Comparison of ENCODE assay signal across 8 cellular contexts in the genomic region with DNA sequence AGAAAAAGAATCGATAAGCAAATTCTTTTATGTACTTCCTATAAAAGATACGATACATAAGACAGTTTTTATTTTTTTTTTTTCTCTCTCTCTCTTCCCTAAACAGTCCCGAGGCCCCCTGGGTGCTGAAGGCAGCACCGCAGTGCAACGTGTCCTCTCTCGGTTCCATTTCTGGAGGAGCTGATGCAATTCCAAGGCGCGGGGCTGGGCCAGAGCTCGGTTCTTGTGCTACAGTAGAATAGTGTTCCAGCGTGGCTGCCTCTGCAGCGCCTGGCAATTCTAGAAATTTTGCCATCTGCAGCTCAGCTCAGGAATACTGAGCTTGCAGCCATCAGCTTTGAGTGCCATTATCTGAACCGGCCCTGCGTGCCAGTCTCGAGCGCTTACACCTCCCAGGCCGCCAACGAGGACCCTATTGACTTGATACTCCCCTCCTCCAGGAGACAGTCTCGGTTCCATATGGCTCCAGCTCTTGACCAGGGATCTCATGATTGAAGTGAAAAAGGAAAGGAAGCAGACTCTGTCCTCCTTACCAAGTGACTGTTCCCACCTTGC. TPM values are rescaled to one million over a fixed set of nuclear protein-coding genes. Genes with fewer than 3 reads are reported as not detected.
DNase-seq lines count a peak whose midpoint lies in the region; TF ChIP-seq lines count a peak whose summit lies in the region.

No MANE protein-coding gene starts in this region.

- H3K4me3 Mint-ChIP-seq in activated CD4-positive, alpha-beta T cell treated with anti-CD3 and anti-CD28 coated beads, Interleukin-2, amount 10 ng/mL, durations not matched to agents 24 days and 14 days = peak overlapping the region; percentile 87

- H3K27ac ChIP-seq in neutrophil = no peak overlapping the region

- H3K4me3 ChIP-seq in neutrophil (ENCODE audit: low read depth in 1 of 2, low read length in 1 of 2) = peak overlapping the region; percentile 46 to 59

- H3K36me3 ChIP-seq in neutrophil = no peaks in the 10 kb centered on the region

- H3K4me1 ChIP-seq in neutrophil (ENCODE audit: control insufficient read depth in 1 of 2, insufficient read depth in 1 of 2, low read depth in 1 of 2, low read length in 1 of 2) = peaks cover 7 to 14% of the 10 kb centered on the region in 2 experiments

- TF ChIP-seq CTCF in neutrophil (IDR thresholded peaks at IDR 0.05) = no peak

- DNase-seq in activated CD4-positive, alpha-beta T cell treated with anti-CD3 and anti-CD28 coated beads, Interleukin-2, amount 10 ng/mL, durations not matched to agents 24 days and 14 days = peak; percentile 58
- DNase-seq in activated CD4-positive, alpha-beta T cell treated with anti-CD3 and anti-CD28 coated beads, Interleukin-2, amount 50 U/mL, for 1 hour = no peak
- peak; percentile 49 for DNase-seq in M059J (ENCODE audit: low read depth)
- peak; percentile 23 for DNase-seq in activated naive CD4-positive, alpha-beta T cell treated with anti-CD3 and anti-CD28 coated beads, Interleukin-2, amount 50 U/mL, for 16 hours
- peak; percentile 60 for DNase-seq in glomerular visceral epithelial cell (ENCODE audit: extremely low spot score)
- DNase-seq in activated effector memory CD4-positive, alpha-beta T cell treated with Interleukin-2 at 50 U/mL for 16 hours = no peak
- DNase-seq in NCI-H2196 (lab: John Stamatoyannopoulos, UW; ENCODE audit: unreplicated experiment) = no peak

- H3K27me3 ChIP-seq in neutrophil = peaks cover 41% of the 10 kb centered on the region

- H3K27me3 Mint-ChIP-seq in activated CD4-positive, alpha-beta T cell treated with anti-CD3 and anti-CD28 coated beads, Interleukin-2, amount 10 ng/mL, durations not matched to agents 24 days and 14 days = peaks cover 41% of the 10 kb centered on the region

- intact Hi-C loops in activated CD4-positive, alpha-beta T cell treated with anti-CD3 and anti-CD28 coated beads, Interleukin-2, amount 10 ng/mL, durations not matched to agents 24 days and 14 days (cut with micrococcal nuclease) = loop anchor here (1.0 kb wide), 1 partner anchor 25 kb away; no protein-coding TSS in a partner anchor

- H3K36me3 Mint-ChIP-seq in activated CD4-positive, alpha-beta T cell treated with anti-CD3 and anti-CD28 coated beads, Interleukin-2, amount 10 ng/mL, durations not matched to agents 24 days and 14 days (ENCODE audit: low read depth) = peaks cover 2% of the 10 kb centered on the region

- H3K9me3 Mint-ChIP-seq in activated CD4-positive, alpha-beta T cell treated with anti-CD3 and anti-CD28 coated beads, Interleukin-2, amount 10 ng/mL, durations not matched to agents 24 days and 14 days = no peaks in the 10 kb centered on the region

- H3K4me1 Mint-ChIP-seq in activated CD4-positive, alpha-beta T cell treated with anti-CD3 and anti-CD28 coated beads, Interleukin-2, amount 10 ng/mL, durations not matched to agents 24 days and 14 days = peaks cover 9% of the 10 kb centered on the region

- peak overlapping the region; percentile 65 for H3K27ac Mint-ChIP-seq in activated CD4-positive, alpha-beta T cell treated with anti-CD3 and anti-CD28 coated beads, Interleukin-2, amount 10 ng/mL, durations not matched to agents 24 days and 14 days

- H3K9me3 ChIP-seq in neutrophil = no peaks in the 10 kb centered on the region

RNA-seq across cellular contexts. Expression of a gene that starts 0.6 kb away (rescaled TPM):
- 1.3 and 1.5 TPM in 2 replicates for total RNA-seq in activated CD4-positive, alpha-beta T cell treated with anti-CD3 and anti-CD28 coated beads, Interleukin-2, amount 10 ng/mL, durations not matched to agents 24 days and 14 days
- 0.27 and 1.4 TPM in 2 replicates for total RNA-seq in M059J (2014; rRNA removed; shearing (Covaris generic))

RNA-seq across cellular contexts. Expression of a gene that starts 23.9 kb away (rescaled TPM):
- 31.5 and 36.5 TPM in 2 replicates for total RNA-seq in activated CD4-positive, alpha-beta T cell treated with anti-CD3 and anti-CD28 coated beads, Interleukin-2, amount 10 ng/mL, durations not matched to agents 24 days and 14 days
- 37.5 and 51.9 TPM in 2 replicates for total RNA-seq in M059J (2014; rRNA removed; shearing (Covaris generic))

Comparison
In these comparisons a context has a peak if more than half of its experiments do, and no peak if none do; other contexts are left out.
1. DNase-seq: peak in activated CD4-positive, alpha-beta T cell treated with anti-CD3 and anti-CD28 coated beads, Interleukin-2, amount 10 ng/mL, durations not matched to agents 24 days and 14 days (single experiment), M059J (single experiment), activated naive CD4-positive, alpha-beta T cell treated with anti-CD3 and anti-CD28 coated beads, Interleukin-2, amount 50 U/mL, for 16 hours (single experiment) and glomerular visceral epithelial cell (single experiment); none in activated CD4-positive, alpha-beta T cell treated with anti-CD3 and anti-CD28 coated beads, Interleukin-2, amount 50 U/mL, for 1 hour (single experiment), activated effector memory CD4-positive, alpha-beta T cell treated with Interleukin-2 at 50 U/mL for 16 hours (single experiment) and NCI-H2196 (single experiment).